ENCODE assay signal across 19 cellular contexts in genomic region chr3:187610926-187611545, GRCh38. TPM values are rescaled to one million over a fixed set of nuclear protein-coding genes. Genes with fewer than 3 reads are reported as not detected.
DNase-seq lines count a peak whose midpoint lies in the region; TF ChIP-seq lines count a peak whose summit lies in the region.
"Had no signal": no experiment of that assay in that cellular context is flagged by ENCODE, and none has a peak within 500 bp of the region (broad histone marks: within the 10 kb centered on the region; RNA-seq: fewer than 3 reads in every experiment).

No MANE protein-coding gene starts in this region.

- intact Hi-C loops in cardiac septum (cut with DNase I): loop anchor here (10.0 kb wide), 1 partner anchor 396 kb away; no protein-coding TSS in a partner anchor

- H3K9ac ChIP-seq in mesenchymal stem cell (ENCODE audit: low read length): peak overlapping the region; percentile 51

- DNase-seq in H4 (ENCODE audit: low spot score) (peak; percentile 62), epithelial cell of proximal tubule (ENCODE audit: low read depth) (peak; percentile 48), mesenchymal stem cell (peak; percentile 42), T-helper 1 cell (no peak), NCI-H446 (lab: John Stamatoyannopoulos, UW) (no peak), cardiac septum (ENCODE audit: low spot score) (no peak), NCI-H146 treated with DMSO at 0.1 percent for 48 hours (lab: John Stamatoyannopoulos, UW; ENCODE audit: unreplicated experiment) (no peak)
- DNase-seq: activated CD8-positive, alpha-beta memory T cell treated with anti-CD3 and anti-CD28 coated beads for 24 hours; central memory CD4-positive, alpha-beta T cell; effector CD8-positive, alpha-beta T cell; hypothalamus; NCI-H146; right lobe of liver; stimulated activated CD4-positive, alpha-beta T cell treated with anti-CD3 and anti-CD28 coated beads, Interleukin-2, amount 100 ng/mL, for 24 hours had no signal

- no peak overlapping the region for H3K4me2 ChIP-seq in mesenchymal stem cell (ENCODE audit: low read length, poor library complexity, severe bottlenecking)

- H3K27me3 ChIP-seq in mesenchymal stem cell (ENCODE audit: control insufficient read depth in 1 of 2, insufficient read depth in 1 of 2, low read length in 2 of 2): no peaks in the 10 kb centered on the region
- H3K27me3 ChIP-seq: right lobe of liver had no signal

- TF ChIP-seq CTCF in epithelial cell of proximal tubule (conservative IDR thresholded peaks at IDR 0.05; ENCODE audit: low read depth, low read length): no peak

- no peak overlapping the region for H4K91ac ChIP-seq in mesenchymal stem cell (ENCODE audit: low read length)

- peak overlapping the region; percentile 45 for H3K27ac ChIP-seq in mesenchymal stem cell (ENCODE audit: low read length, poor library complexity, severe bottlenecking)
- H3K27ac ChIP-seq: right lobe of liver, SK-N-MC had no signal

- no peak overlapping the region for H2BK15ac ChIP-seq in mesenchymal stem cell (ENCODE audit: low read depth, poor library complexity, severe bottlenecking)

- no peak overlapping the region for H2BK12ac ChIP-seq in mesenchymal stem cell (ENCODE audit: low read length in 2 of 2)

- H4K8ac ChIP-seq in mesenchymal stem cell (ENCODE audit: low read length): no peak overlapping the region

- no peak overlapping the region for H3K4ac ChIP-seq in mesenchymal stem cell (ENCODE audit: low read depth in 1 of 2, low read length in 2 of 2)

- H3K79me1 ChIP-seq in mesenchymal stem cell (replicated peaks; ENCODE audit: low read length, poor library complexity, severe bottlenecking): no peaks in the 10 kb centered on the region

- H3K14ac ChIP-seq in mesenchymal stem cell (ENCODE audit: low read length in 2 of 2): no peak overlapping the region

- H3K23ac ChIP-seq in mesenchymal stem cell (ENCODE audit: low read length in 2 of 2): no peak overlapping the region

- H3K4me3 ChIP-seq in epithelial cell of proximal tubule (ENCODE audit: low read depth, low read length): no peak overlapping the region
- no peak overlapping the region for H3K4me3 ChIP-seq in mesenchymal stem cell (ENCODE audit: insufficient read depth in 1 of 2, low read depth in 1 of 2, low read length in 2 of 2)
- H3K4me3 ChIP-seq: right lobe of liver, SK-N-MC had no signal

- no peak overlapping the region for H2BK120ac ChIP-seq in mesenchymal stem cell (ENCODE audit: low read depth, low read length)

- H2BK5ac ChIP-seq in mesenchymal stem cell (ENCODE audit: low read depth, low read length, poor library complexity, severe bottlenecking): no peak overlapping the region

- H3K4me1 ChIP-seq in mesenchymal stem cell (ENCODE audit: control insufficient read depth, insufficient read depth, low read depth, low read length): peaks cover 6% of the 10 kb centered on the region
- H3K4me1 ChIP-seq: right lobe of liver had no signal

- H3K18ac ChIP-seq in mesenchymal stem cell (ENCODE audit: low read depth in 1 of 2, low read length in 2 of 2): no peak overlapping the region

- no peak overlapping the region for H2AFZ ChIP-seq in mesenchymal stem cell (ENCODE audit: low read depth, low read length)

- 13% methylated on average over 1 of the region's 1 CpG for WGBS in mesenchymal stem cell

- H2AK5ac ChIP-seq in mesenchymal stem cell (ENCODE audit: low read length, severe bottlenecking): no peak overlapping the region

- no peaks in the 10 kb centered on the region for H3K36me3 ChIP-seq in mesenchymal stem cell (ENCODE audit: control insufficient read depth in 1 of 2, insufficient read depth in 2 of 2, low read depth in 1 of 2, low read length in 2 of 2)
- H3K36me3 ChIP-seq: right lobe of liver had no signal

- no peaks in the 10 kb centered on the region for H3K9me3 ChIP-seq in mesenchymal stem cell (ENCODE audit: control insufficient read depth, low read length)
- H3K9me3 ChIP-seq: right lobe of liver had no signal

RNA-seq across cellular contexts. Expression of gene SST, which starts 59.2 kb away (rescaled TPM):
- not detected in 2 replicates for total RNA-seq in H4 (2014; rRNA removed; shearing (Covaris generic))
- total RNA-seq in epithelial cell of proximal tubule: 0.98 TPM in 1 of 2 replicates, not detected in the other
- polyA plus RNA-seq in mesenchymal stem cell (2013, experiment 1 of 2): not detected
- not detected for polyA plus RNA-seq in mesenchymal stem cell (2013, experiment 2 of 2)
- total RNA-seq in cardiac septum: not detected
- total RNA-seq: LHCN-M2, omental fat pad, right lobe of liver, subcutaneous adipose tissue had no signal
- polyA plus RNA-seq: CD14-positive monocyte had no signal

Comparison
In these comparisons a context has a peak if more than half of its experiments do, and no peak if none do; other contexts are left out.
1. DNase-seq: peak in H4 (single experiment), epithelial cell of proximal tubule (single experiment) and mesenchymal stem cell (single experiment); none in T-helper 1 cell (0 of 5), NCI-H446 (0 of 2), cardiac septum (single experiment) and NCI-H146 treated with DMSO at 0.1 percent for 48 hours (single experiment).